ENCODE assay signal across 10 cellular contexts in genomic region chr4:184762100-184762499, GRCh38. TPM values are rescaled to one million over a fixed set of nuclear protein-coding genes. Genes with fewer than 3 reads are reported as not detected.
A peak's percentile ranks its signal among the peaks of the same experiment; 100 is the strongest.
DNase-seq lines count a peak whose midpoint lies in the region; ATAC-seq, FAIRE-seq and TF ChIP-seq lines count a peak whose summit lies in the region.
"Had no signal": no experiment of that assay in that cellular context is flagged by ENCODE, and none has a peak within 500 bp of the region (broad histone marks: within the 10 kb centered on the region; RNA-seq: fewer than 3 reads in every experiment).

No MANE protein-coding gene starts in this region.

- peaks cover 44% of the 10 kb centered on the region for H3K36me3 Mint-ChIP-seq in activated CD8-positive, alpha-beta T cell treated with anti-CD3 and anti-CD28 coated beads for 36 hours (ENCODE audit: low read depth)

- CTCF ChIA-PET in activated CD8-positive, alpha-beta T cell treated with anti-CD3 and anti-CD28 coated beads for 36 hours (lab: Charles Lee): interaction anchor here (0.8 to 1.6 kb wide), 5 partner anchors 17 to 510 kb away, joined by 3 to 8 read pairs (median 4); no protein-coding TSS in a partner anchor

- peak; percentile 92 for FAIRE-seq in GM19239 (lab: Jason Lieb, UNC)
- FAIRE-seq: TTC549 had no signal

- H3K4me3 Mint-ChIP-seq in activated CD8-positive, alpha-beta T cell treated with anti-CD3 and anti-CD28 coated beads for 36 hours: peak overlapping the region; percentile 50

- H3K9me3 Mint-ChIP-seq in activated CD8-positive, alpha-beta T cell treated with anti-CD3 and anti-CD28 coated beads for 36 hours: no peaks in the 10 kb centered on the region

- DNase-seq in GM19239 (ENCODE audit: insufficient read length, low spot score) (peak; percentile 47), pons (ENCODE audit: low spot score) (no peak), 8988T (no peak), DMS53 treated with DMSO at 0.1 percent for 48 hours (lab: John Stamatoyannopoulos, UW; ENCODE audit: unreplicated experiment) (no peak)
- peak; percentile 53 for DNase-seq in activated CD8-positive, alpha-beta T cell treated with anti-CD3 and anti-CD28 coated beads for 36 hours
- DNase-seq in stimulated activated CD4-positive, alpha-beta T cell treated with anti-CD3 and anti-CD28 coated beads, TNF-alpha, amount 100 ng/mL, for 24 hours (ENCODE audit: low read depth in 3 of 3): peak in 2 of 3 experiments; percentile 8 to 17
- DNase-seq: GM23248 had no signal

- peak; percentile 92 for ATAC-seq in HG03097 (IDR thresholded peaks at IDR 0.05; ENCODE audit: low FRiP score, unreplicated experiment)
- ATAC-seq in activated CD8-positive, alpha-beta T cell treated with anti-CD3 and anti-CD28 coated beads for 36 hours: peak; percentile 99
- ATAC-seq in SK-N-SH treated with all-trans-retinoic acid at 6 μM for 48 hours: no peak

- H3K4me1 Mint-ChIP-seq in activated CD8-positive, alpha-beta T cell treated with anti-CD3 and anti-CD28 coated beads for 36 hours (ENCODE audit: low read depth): peaks cover 20% of the 10 kb centered on the region

- POLR2A ChIA-PET in activated CD8-positive, alpha-beta T cell treated with anti-CD3 and anti-CD28 coated beads for 36 hours (lab: Charles Lee): interaction anchor here (0.9 to 2.9 kb wide), 3 partner anchors 24 to 32 kb away, joined by 3 to 14 read pairs (median 4); partner anchors contain the start of gene CENPU

- peak overlapping the region; percentile 88 for H3K27ac Mint-ChIP-seq in activated CD8-positive, alpha-beta T cell treated with anti-CD3 and anti-CD28 coated beads for 36 hours

- no peak for TF ChIP-seq CTCF in activated CD8-positive, alpha-beta T cell treated with anti-CD3 and anti-CD28 coated beads for 36 hours (IDR thresholded peaks at IDR 0.05)

- H3K27me3 Mint-ChIP-seq in activated CD8-positive, alpha-beta T cell treated with anti-CD3 and anti-CD28 coated beads for 36 hours: no peaks in the 10 kb centered on the region

- intact Hi-C loops in activated CD8-positive, alpha-beta T cell treated with anti-CD3 and anti-CD28 coated beads for 36 hours (cut with micrococcal nuclease): no loop called here

TF ChIP-seq in SK-N-SH treated with all-trans-retinoic acid at 6 μM for 48 hours, 23 proteins besides CTCF, POLR2A, EP300 and RAD21:
- TF ChIP-seq OSR1 (CRISPR knock-in tag; IDR thresholded peaks at IDR 0.05): no peak
- no peak for TF ChIP-seq TOX (CRISPR knock-in tag; IDR thresholded peaks at IDR 0.05; ENCODE audit: borderline replicate concordance)
- no peak for TF ChIP-seq SNAI2 (CRISPR knock-in tag; IDR thresholded peaks at IDR 0.05)
- no peak for TF ChIP-seq ZNF565 (CRISPR knock-in tag; conservative IDR thresholded peaks at IDR 0.05; ENCODE audit: low read depth)
- TF ChIP-seq ISL1 (CRISPR knock-in tag; IDR thresholded peaks at IDR 0.05): no peak
- TF ChIP-seq GLIS3 (CRISPR knock-in tag; IDR thresholded peaks at IDR 0.05): no peak
- TF ChIP-seq ZFP3 (CRISPR knock-in tag; IDR thresholded peaks at IDR 0.05): no peak
- TF ChIP-seq, protein P1, sequence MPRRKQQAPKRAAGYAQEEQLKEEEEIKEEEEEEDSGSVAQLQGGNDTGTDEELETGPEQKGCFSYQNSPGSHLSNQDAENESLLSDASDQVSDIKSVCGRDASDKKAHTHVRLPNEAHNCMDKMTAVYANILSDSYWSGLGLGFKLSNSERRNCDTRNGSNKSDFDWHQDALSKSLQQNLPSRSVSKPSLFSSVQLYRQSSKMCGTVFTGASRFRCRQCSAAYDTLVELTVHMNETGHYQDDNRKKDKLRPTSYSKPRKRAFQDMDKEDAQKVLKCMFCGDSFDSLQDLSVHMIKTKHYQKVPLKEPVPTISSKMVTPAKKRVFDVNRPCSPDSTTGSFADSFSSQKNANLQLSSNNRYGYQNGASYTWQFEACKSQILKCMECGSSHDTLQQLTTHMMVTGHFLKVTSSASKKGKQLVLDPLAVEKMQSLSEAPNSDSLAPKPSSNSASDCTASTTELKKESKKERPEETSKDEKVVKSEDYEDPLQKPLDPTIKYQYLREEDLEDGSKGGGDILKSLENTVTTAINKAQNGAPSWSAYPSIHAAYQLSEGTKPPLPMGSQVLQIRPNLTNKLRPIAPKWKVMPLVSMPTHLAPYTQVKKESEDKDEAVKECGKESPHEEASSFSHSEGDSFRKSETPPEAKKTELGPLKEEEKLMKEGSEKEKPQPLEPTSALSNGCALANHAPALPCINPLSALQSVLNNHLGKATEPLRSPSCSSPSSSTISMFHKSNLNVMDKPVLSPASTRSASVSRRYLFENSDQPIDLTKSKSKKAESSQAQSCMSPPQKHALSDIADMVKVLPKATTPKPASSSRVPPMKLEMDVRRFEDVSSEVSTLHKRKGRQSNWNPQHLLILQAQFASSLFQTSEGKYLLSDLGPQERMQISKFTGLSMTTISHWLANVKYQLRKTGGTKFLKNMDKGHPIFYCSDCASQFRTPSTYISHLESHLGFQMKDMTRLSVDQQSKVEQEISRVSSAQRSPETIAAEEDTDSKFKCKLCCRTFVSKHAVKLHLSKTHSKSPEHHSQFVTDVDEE (CRISPR knock-in tag; IDR thresholded peaks at IDR 0.05): no peak
- no peak for TF ChIP-seq CSRNP3 (CRISPR knock-in tag; IDR thresholded peaks at IDR 0.05)
- TF ChIP-seq, protein P2, sequence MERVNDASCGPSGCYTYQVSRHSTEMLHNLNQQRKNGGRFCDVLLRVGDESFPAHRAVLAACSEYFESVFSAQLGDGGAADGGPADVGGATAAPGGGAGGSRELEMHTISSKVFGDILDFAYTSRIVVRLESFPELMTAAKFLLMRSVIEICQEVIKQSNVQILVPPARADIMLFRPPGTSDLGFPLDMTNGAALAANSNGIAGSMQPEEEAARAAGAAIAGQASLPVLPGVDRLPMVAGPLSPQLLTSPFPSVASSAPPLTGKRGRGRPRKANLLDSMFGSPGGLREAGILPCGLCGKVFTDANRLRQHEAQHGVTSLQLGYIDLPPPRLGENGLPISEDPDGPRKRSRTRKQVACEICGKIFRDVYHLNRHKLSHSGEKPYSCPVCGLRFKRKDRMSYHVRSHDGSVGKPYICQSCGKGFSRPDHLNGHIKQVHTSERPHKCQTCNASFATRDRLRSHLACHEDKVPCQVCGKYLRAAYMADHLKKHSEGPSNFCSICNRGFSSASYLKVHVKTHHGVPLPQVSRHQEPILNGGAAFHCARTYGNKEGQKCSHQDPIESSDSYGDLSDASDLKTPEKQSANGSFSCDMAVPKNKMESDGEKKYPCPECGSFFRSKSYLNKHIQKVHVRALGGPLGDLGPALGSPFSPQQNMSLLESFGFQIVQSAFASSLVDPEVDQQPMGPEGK (CRISPR knock-in tag; IDR thresholded peaks at IDR 0.05; ENCODE audit: borderline replicate concordance): no peak
- no peak for TF ChIP-seq TCF4 (CRISPR knock-in tag; IDR thresholded peaks at IDR 0.05; ENCODE audit: borderline replicate concordance)
- TF ChIP-seq RARB (CRISPR knock-in tag; IDR thresholded peaks at IDR 0.05): no peak
TF ChIP-seq in SK-N-SH treated with all-trans-retinoic acid at 6 μM for 48 hours: peak in this region for 0.

RNA-seq across cellular contexts. Expression of gene CENPU, which starts 28.2 kb away (rescaled TPM):
- 10 to 100 TPM; 49.7 to 53.4 TPM for total RNA-seq in activated CD8-positive, alpha-beta T cell treated with anti-CD3 and anti-CD28 coated beads for 36 hours

Comparison
In these comparisons a context has a peak if more than half of its experiments do, and no peak if none do; other contexts are left out.
1. DNase-seq: peak in GM19239 (single experiment), activated CD8-positive, alpha-beta T cell treated with anti-CD3 and anti-CD28 coated beads for 36 hours (single experiment) and stimulated activated CD4-positive, alpha-beta T cell treated with anti-CD3 and anti-CD28 coated beads, TNF-alpha, amount 100 ng/mL, for 24 hours (2 of 3); none in pons (single experiment), 8988T (single experiment) and DMS53 treated with DMSO at 0.1 percent for 48 hours (single experiment).